ENCODE assay signal across 18 cellular contexts in the genomic region with DNA sequence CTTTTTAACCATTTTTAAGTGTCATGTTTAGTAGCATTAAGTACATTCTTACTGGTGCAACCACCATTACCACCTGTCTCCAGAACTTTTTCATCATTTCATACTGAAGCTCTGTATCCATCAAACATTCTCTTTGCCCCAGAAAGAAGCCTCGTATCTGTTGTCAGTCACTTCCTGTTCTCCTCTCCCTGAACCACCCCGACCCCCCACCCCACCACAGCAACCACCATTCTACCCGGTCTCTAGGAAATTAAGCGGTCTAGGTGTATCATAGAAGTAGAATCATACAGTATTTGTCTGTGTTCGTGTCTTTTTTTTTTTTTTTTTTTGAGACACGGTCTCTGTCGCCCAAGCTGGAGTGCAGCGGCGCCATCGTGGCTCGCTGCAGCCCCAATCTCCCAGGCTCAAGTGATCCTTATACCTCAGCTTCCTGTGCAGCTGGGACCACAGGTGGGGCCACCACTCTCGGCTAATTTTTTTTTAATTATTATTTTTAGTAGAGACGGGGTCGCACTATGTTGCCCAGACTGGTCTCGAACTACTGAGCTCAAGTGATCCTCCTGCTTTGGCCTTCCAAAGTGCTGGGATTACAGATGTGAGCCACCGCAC. TPM values are rescaled to one million over a fixed set of nuclear protein-coding genes. Genes with fewer than 3 reads are reported as not detected.
DNase-seq lines count a peak whose midpoint lies in the region; ATAC-seq and TF ChIP-seq lines count a peak whose summit lies in the region.
"Had no signal": no experiment of that assay in that cellular context is flagged by ENCODE, and none has a peak within 500 bp of the region (broad histone marks: within the 10 kb centered on the region; RNA-seq: fewer than 3 reads in every experiment).

No MANE protein-coding gene starts in this region.

- CTCF ChIA-PET in T-cell (lab: Charles Lee), result no interaction called here

- H3K4me1 Mint-ChIP-seq in T-cell (peaks cover 19 to 27% (median 20%) of the 10 kb centered on the region in 3 donors), nephron progenitor cell (peaks cover 16% of the 10 kb centered on the region)

- DNase-seq in DND-41 (peak; percentile 43), T-cell (no peak), nephron progenitor cell (no peak), right lobe of liver (no peak), body of pancreas (no peak)
- DNase-seq: CD8-positive, alpha-beta memory T cell; DMS79 treated with DMSO at 0.1 percent for 48 hours; GDM1; KG1; MG63; NCI-H1417 treated with DMSO at 0.1 percent for 48 hours; NCI-H1930; NCI-H526 treated with DMSO at 0.1 percent for 48 hours; PC-3 had no signal

- H3K4me1 ChIP-seq in BLaER1 treated with 17β-estradiol and CSF1 and Interleukin-3, amounts not matched to agents 10 nM and 100 nM, result peaks cover 41 to 58% (median 49%) of the 10 kb centered on the region in 10 experiments
- H3K4me1 ChIP-seq in DND-41 (ENCODE audit: insufficient read depth, low read length) (peaks cover 37% of the 10 kb centered on the region), right lobe of liver (no peaks in the 10 kb centered on the region), body of pancreas (peaks cover 25% of the 10 kb centered on the region)

- 72% methylated on average over 16 of the region's 16 CpGs for WGBS in right lobe of liver (ENCODE audit: insufficient coverage, low coverage, low lambda C conversion rate, missing lambda C conversion rate)
- WGBS in body of pancreas, 2 donors, result 84 to 86% methylated on average over 16 of the region's 16 CpGs

- no peaks in the 10 kb centered on the region for H3K9me3 ChIP-seq in BLaER1 treated with 17β-estradiol and CSF1 and Interleukin-3, amounts not matched to agents 10 nM and 100 nM (replicated peaks in 1 of 11)
- H3K9me3 ChIP-seq in DND-41 (ENCODE audit: insufficient read depth, low read length, severe bottlenecking) (no peaks in the 10 kb centered on the region), right lobe of liver (no peaks in the 10 kb centered on the region), body of pancreas (no peaks in the 10 kb centered on the region)
- H3K9me3 ChIP-seq: MG63 had no signal

- peaks cover 0 to 1% of the 10 kb centered on the region in 2 donors for H3K27me3 Mint-ChIP-seq in T-cell
- peaks cover 21% of the 10 kb centered on the region for H3K27me3 Mint-ChIP-seq in nephron progenitor cell (ENCODE audit: low read depth, poor library complexity)

- H3K27ac Mint-ChIP-seq in T-cell, result no peak overlapping the region
- H3K27ac Mint-ChIP-seq in nephron progenitor cell, result peak overlapping the region; percentile 22

- H2AFZ ChIP-seq in DND-41 (ENCODE audit: low read depth, low read length), result no peak overlapping the region

- ATAC-seq in DND-41 (ENCODE audit: insufficient read depth, low read depth), result peak; percentile 78
- ATAC-seq in T-cell (replicated peaks in 1 of 4), result peak in 2 of 4 experiments; percentile 24 to 43
- no peak for ATAC-seq in HG02870 (IDR thresholded peaks at IDR 0.05; ENCODE audit: unreplicated experiment)
- ATAC-seq in right lobe of liver, result no peak
- no peak for ATAC-seq in body of pancreas
- ATAC-seq: GM12878, PC-3 had no signal

- H3K27ac ChIP-seq in BLaER1 treated with 17β-estradiol and CSF1 and Interleukin-3, amounts not matched to agents 10 nM and 100 nM, result peak overlapping the region in 7 of 11 experiments; percentile 9 to 59 (median 21); a peak in 8 of 22 replicates
- H3K27ac ChIP-seq in DND-41 (ENCODE audit: low read length) (peak overlapping the region; percentile 68), right lobe of liver (no peak overlapping the region), body of pancreas (no peak overlapping the region)
- H3K27ac ChIP-seq: RWPE1 had no signal

- H4K20me1 ChIP-seq in BLaER1 treated with 17β-estradiol and CSF1 and Interleukin-3, amounts not matched to agents 10 nM and 100 nM, result no peaks in the 10 kb centered on the region
- H4K20me1 ChIP-seq in DND-41 (ENCODE audit: insufficient read depth, low read length), result no peaks in the 10 kb centered on the region; the same call in 1 of the 2 replicates

- intact Hi-C loops in right lobe of liver (cut with DNase I), result no loop called here
- intact Hi-C loops in body of pancreas (cut with DNase I), result loop anchor here (10.0 kb wide), 1 partner anchor 105 kb away; no protein-coding TSS in a partner anchor

- peak overlapping the region; percentile 57 to 82 (median 76) for H3K4me2 ChIP-seq in BLaER1 treated with 17β-estradiol and CSF1 and Interleukin-3, amounts not matched to agents 10 nM and 100 nM
- peak overlapping the region; percentile 54 for H3K4me2 ChIP-seq in DND-41 (ENCODE audit: insufficient read depth, low read length)

- no peak for TF ChIP-seq CTCF in DND-41 (IDR thresholded peaks at IDR 0.05; ENCODE audit: borderline replicate concordance, extremely low read depth, low read length, poor library complexity, severe bottlenecking)
- no peak for TF ChIP-seq CTCF in nephron progenitor cell (IDR thresholded peaks at IDR 0.05)
- TF ChIP-seq CTCF in right lobe of liver (IDR thresholded peaks at IDR 0.05), result no peak
- TF ChIP-seq CTCF in body of pancreas (IDR thresholded peaks at IDR 0.05), result no peak

- H3K79me2 ChIP-seq in DND-41 (ENCODE audit: insufficient read depth, low read length), result no peaks in the 10 kb centered on the region

- H3K9me3 Mint-ChIP-seq in T-cell (no peaks in the 10 kb centered on the region), nephron progenitor cell (no peaks in the 10 kb centered on the region)
- H3K9me3 Mint-ChIP-seq: CD8-positive, alpha-beta memory T cell had no signal

- 0 out of 22 replicates have a peak overlapping the region, but pooled peaks of 1 of the 11 experiments have one; percentile 32 for H3K9ac ChIP-seq in BLaER1 treated with 17β-estradiol and CSF1 and Interleukin-3, amounts not matched to agents 10 nM and 100 nM
- H3K9ac ChIP-seq in DND-41 (ENCODE audit: low read depth, low read length), result no peak overlapping the region

- H3K4me3 Mint-ChIP-seq in T-cell (peak overlapping the region in 2 of 3 donors; percentile 26 to 41), nephron progenitor cell (no peak overlapping the region)

- TF ChIP-seq POLR2A in right lobe of liver (IDR thresholded peaks at IDR 0.05) (no peak), body of pancreas (IDR thresholded peaks at IDR 0.05) (no peak)

- POLR2A ChIA-PET in T-cell (lab: Charles Lee), result no interaction called here

- H3K36me3 Mint-ChIP-seq in T-cell (peaks cover 10% of the 10 kb centered on the region), nephron progenitor cell (ENCODE audit: low read depth) (no peaks in the 10 kb centered on the region)

- 0 out of 22 replicates have a peak, but pooled peaks cover 0 to 9% (median 0%) of the 10 kb centered on the region in 11 experiments for H3K36me3 ChIP-seq in BLaER1 treated with 17β-estradiol and CSF1 and Interleukin-3, amounts not matched to agents 10 nM and 100 nM
- H3K36me3 ChIP-seq in DND-41 (ENCODE audit: insufficient read depth, low read length) (no peaks in the 10 kb centered on the region; the same call in 1 of the 2 replicates), right lobe of liver (no peaks in the 10 kb centered on the region), body of pancreas (replicated peaks in 1 of 2; ENCODE audit: insufficient read depth in 1 of 2, low read depth in 2 of 2) (no peaks in the 10 kb centered on the region)
- H3K36me3 ChIP-seq: MG63 had no signal

- H3K27me3 ChIP-seq in BLaER1 treated with 17β-estradiol and CSF1 and Interleukin-3, amounts not matched to agents 10 nM and 100 nM, result no peaks in the 10 kb centered on the region
- H3K27me3 ChIP-seq in DND-41 (ENCODE audit: insufficient read depth, low read length, poor library complexity) (no peaks in the 10 kb centered on the region), right lobe of liver (no peaks in the 10 kb centered on the region), body of pancreas (no peaks in the 10 kb centered on the region)
- H3K27me3 ChIP-seq: MG63 had no signal

- H3K4me3 ChIP-seq in BLaER1 treated with 17β-estradiol and CSF1 and Interleukin-3, amounts not matched to agents 10 nM and 100 nM, result no peak overlapping the region
- H3K4me3 ChIP-seq in DND-41 (ENCODE audit: low read depth in 1 of 2, low read length in 2 of 2), result no peak overlapping the region
- no peak overlapping the region for H3K4me3 ChIP-seq in right lobe of liver
- H3K4me3 ChIP-seq in body of pancreas, result no peak overlapping the region
- H3K4me3 ChIP-seq: GM12878, MG63 had no signal

RNA-seq across cellular contexts. Expression of gene EPHA8, which starts 23.7 kb away (rescaled TPM):
- under 1 TPM in 2 of 5 donors, not detected in 3; 0.09 to 0.15 TPM for total RNA-seq in T-cell
- not detected for total RNA-seq in right lobe of liver
- total RNA-seq in body of pancreas, result under 1 TPM; 0.52 to 0.66 TPM
- total RNA-seq: CD8-positive, alpha-beta memory T cell; GM12878 had no signal

Comparison
In these comparisons a context has a peak if more than half of its experiments do, and no peak if none do; other contexts are left out.
1. H3K27ac ChIP-seq: peak in BLaER1 treated with 17β-estradiol and CSF1 and Interleukin-3, amounts not matched to agents 10 nM and 100 nM (7 of 11) and DND-41 (single experiment); none in right lobe of liver (0 of 3) and body of pancreas (0 of 4).